ENCODE assay signal across 24 cellular contexts in genomic region chr22:38046070-38046748, GRCh38. TPM values are rescaled to one million over a fixed set of nuclear protein-coding genes. Genes with fewer than 3 reads are reported as not detected.
"Had no signal": no experiment of that assay in that cellular context is flagged by ENCODE, and none has a peak within 500 bp of the region (broad histone marks: within the 10 kb centered on the region; RNA-seq: fewer than 3 reads in every experiment).

No MANE protein-coding gene starts in this region.

- H3K27me3 ChIP-seq: ascending aorta, breast epithelium, left lung, transverse colon, vagina had no signal

- DNase-seq: activated B cell treated with CpG ODN at 0.5 μM for 24 hours; activated CD4-positive, alpha-beta memory T cell treated with anti-CD3 and anti-CD28 coated beads, Interleukin-2, amount 10 ng/mL, durations not matched to agents 7 days and 5 days; activated CD4-positive, alpha-beta T cell treated with anti-CD3 and anti-CD28 coated beads for 48 hours; activated CD8-positive, alpha-beta memory T cell treated with anti-CD3 and anti-CD28 coated beads, Interleukin-2, amount 10 ng/mL, durations not matched to agents 7 days and 5 days; activated naive CD4-positive, alpha-beta T cell treated with Interleukin-2 at 50 U/mL for 16 hours; activated naive CD8-positive, alpha-beta T cell treated with anti-CD3 and anti-CD28 coated beads, Interleukin-2, amount 50 U/mL, for 24 hours; dermis blood vessel endothelial cell; head of caudate nucleus; kidney; left lung; retina; stimulated activated CD4-positive, alpha-beta T cell treated with anti-CD3 and anti-CD28 coated beads, Interleukin-12 subunit alpha, Interleukin-12 subunit beta, amount 100 ng/mL, for 4 hours; stimulated activated CD4-positive, alpha-beta T cell treated with anti-CD3 and anti-CD28 coated beads, Interleukin-1b, Interleukin-23, amount 100 ng/mL, for 48 hours; stimulated activated CD8-positive, alpha-beta memory T cell treated with anti-CD3 and anti-CD28 coated beads, Interleukin-4, amount 100 ng/mL, for 48 hours; stimulated activated naive CD4-positive, alpha-beta T cell treated with Interleukin-2 at 50 U/mL for 16 hours; transverse colon had no signal

- H3K4me1 Mint-ChIP-seq: activated CD4-positive, alpha-beta memory T cell treated with anti-CD3 and anti-CD28 coated beads, Interleukin-2, amount 10 ng/mL, durations not matched to agents 7 days and 5 days; activated CD8-positive, alpha-beta memory T cell treated with anti-CD3 and anti-CD28 coated beads, Interleukin-2, amount 10 ng/mL, durations not matched to agents 7 days and 5 days; activated naive CD8-positive, alpha-beta T cell treated with anti-CD3 and anti-CD28 coated beads, Interleukin-2, amount 50 U/mL, for 24 hours had no signal

- ATAC-seq: activated CD8-positive, alpha-beta memory T cell treated with anti-CD3 and anti-CD28 coated beads, Interleukin-2, amount 10 ng/mL, durations not matched to agents 7 days and 5 days; activated naive CD8-positive, alpha-beta T cell treated with anti-CD3 and anti-CD28 coated beads, Interleukin-2, amount 50 U/mL, for 24 hours; left lung had no signal

- H3K36me3 Mint-ChIP-seq: activated CD8-positive, alpha-beta memory T cell treated with anti-CD3 and anti-CD28 coated beads, Interleukin-2, amount 10 ng/mL, durations not matched to agents 7 days and 5 days had no signal

- H3K4me3 Mint-ChIP-seq: activated B cell treated with CpG ODN at 0.5 μM for 24 hours; activated CD4-positive, alpha-beta memory T cell treated with anti-CD3 and anti-CD28 coated beads, Interleukin-2, amount 10 ng/mL, durations not matched to agents 7 days and 5 days; activated CD8-positive, alpha-beta memory T cell treated with anti-CD3 and anti-CD28 coated beads, Interleukin-2, amount 10 ng/mL, durations not matched to agents 7 days and 5 days; activated naive CD8-positive, alpha-beta T cell treated with anti-CD3 and anti-CD28 coated beads, Interleukin-2, amount 50 U/mL, for 24 hours; T-helper 2 cell treated with Interferon-gamma antibody and Interleukin-4, amounts not matched to agents 5 μg/mL and 100 μg/mL, for 36 hours had no signal

- H3K27ac ChIP-seq: ascending aorta, breast epithelium, epithelial cell of prostate, left lung, SK-N-MC, transverse colon, vagina had no signal

- H3K36me3 ChIP-seq: ascending aorta, breast epithelium, left lung, transverse colon, vagina had no signal

- H3K27me3 Mint-ChIP-seq: activated naive CD8-positive, alpha-beta T cell treated with anti-CD3 and anti-CD28 coated beads, Interleukin-2, amount 50 U/mL, for 24 hours had no signal

- FAIRE-seq: frontal cortex, kidney had no signal

- H3K9me3 Mint-ChIP-seq: activated B cell treated with CpG ODN at 0.5 μM for 24 hours; activated CD4-positive, alpha-beta memory T cell treated with anti-CD3 and anti-CD28 coated beads, Interleukin-2, amount 10 ng/mL, durations not matched to agents 7 days and 5 days; activated naive CD8-positive, alpha-beta T cell treated with anti-CD3 and anti-CD28 coated beads, Interleukin-2, amount 50 U/mL, for 24 hours; activated T-helper 2 cell treated with anti-CD3 and anti-CD28 coated beads, Interferon-gamma antibody, Interleukin-2, Interleukin-4, amounts not matched to agents 10 μg/mL and 5 μg/mL and 100 μg/mL, durations not matched to agents 14 hours and 24 hours and 36 hours; T-helper 2 cell treated with Interferon-gamma antibody and Interleukin-4, amounts not matched to agents 5 μg/mL and 100 μg/mL, for 36 hours had no signal

- H3K27ac Mint-ChIP-seq: activated B cell treated with CpG ODN at 0.5 μM for 24 hours; activated CD4-positive, alpha-beta memory T cell treated with anti-CD3 and anti-CD28 coated beads, Interleukin-2, amount 10 ng/mL, durations not matched to agents 7 days and 5 days; activated CD8-positive, alpha-beta memory T cell treated with anti-CD3 and anti-CD28 coated beads, Interleukin-2, amount 10 ng/mL, durations not matched to agents 7 days and 5 days; activated naive CD8-positive, alpha-beta T cell treated with anti-CD3 and anti-CD28 coated beads, Interleukin-2, amount 50 U/mL, for 24 hours; activated T-helper 2 cell treated with anti-CD3 and anti-CD28 coated beads, Interferon-gamma antibody, Interleukin-2, Interleukin-4, amounts not matched to agents 10 μg/mL and 5 μg/mL and 100 μg/mL, durations not matched to agents 14 hours and 24 hours and 36 hours; T-helper 2 cell treated with Interferon-gamma antibody and Interleukin-4, amounts not matched to agents 5 μg/mL and 100 μg/mL, for 36 hours had no signal

- H3K9me3 ChIP-seq: ascending aorta, breast epithelium, left lung, transverse colon, vagina had no signal

- H3K4me1 ChIP-seq: ascending aorta, transverse colon had no signal

- H3K4me3 ChIP-seq: ascending aorta, breast epithelium, left lung, SK-N-MC, transverse colon, vagina had no signal

RNA-seq across cellular contexts. Expression of gene SLC16A8, which starts 37.8 kb away (rescaled TPM):
- total RNA-seq: activated B cell treated with CpG ODN at 0.5 μM for 24 hours; activated CD4-positive, alpha-beta memory T cell treated with anti-CD3 and anti-CD28 coated beads, Interleukin-2, amount 10 ng/mL, durations not matched to agents 7 days and 5 days; activated CD8-positive, alpha-beta memory T cell treated with anti-CD3 and anti-CD28 coated beads, Interleukin-2, amount 10 ng/mL, durations not matched to agents 7 days and 5 days; activated T-helper 2 cell treated with anti-CD3 and anti-CD28 coated beads, Interferon-gamma antibody, Interleukin-2, Interleukin-4, amounts not matched to agents 10 μg/mL and 5 μg/mL and 100 μg/mL, durations not matched to agents 14 hours and 24 hours and 36 hours; ascending aorta; dermis blood vessel endothelial cell; transverse colon had no signal
